8 cellular contexts compared by ENCODE assay signal in genomic region chr7:111029574-111030357, GRCh38.
A peak's percentile ranks its signal among the peaks of the same experiment; 100 is the strongest.
DNase-seq lines count a peak whose midpoint lies in the region; ATAC-seq and TF ChIP-seq lines count a peak whose summit lies in the region.

No MANE protein-coding gene starts in this region.

- TF ChIP-seq CTCF in HEK293 (tag by site-specific recombination; IDR thresholded peaks at IDR 0.05): no peak
- TF ChIP-seq CTCF in chondrocyte (IDR thresholded peaks at IDR 0.05): no peak

- H3K36me3 Mint-ChIP-seq in chondrocyte (ENCODE audit: low read depth): no peaks in the 10 kb centered on the region
- H3K36me3 Mint-ChIP-seq in stimulated activated effector memory CD8-positive, alpha-beta T cell treated with anti-CD3 and anti-CD28 coated beads, Interleukin-12 subunit alpha, Interleukin-12 subunit beta, amount 100 ng/mL, for 72 hours: peaks cover 4% of the 10 kb centered on the region

- intact Hi-C loops in aorta (cut with DNase I): no loop called here

- H3K27me3 ChIP-seq in aorta (ENCODE audit: control insufficient read depth in 1 of 2, insufficient read depth in 2 of 2, low read length in 1 of 2): no peaks in the 10 kb centered on the region

- peaks cover 16% of the 10 kb centered on the region for H3K4me1 Mint-ChIP-seq in chondrocyte (ENCODE audit: low read depth)
- H3K4me1 Mint-ChIP-seq in stimulated activated effector memory CD8-positive, alpha-beta T cell treated with anti-CD3 and anti-CD28 coated beads, Interleukin-12 subunit alpha, Interleukin-12 subunit beta, amount 100 ng/mL, for 72 hours: peaks cover 46% of the 10 kb centered on the region

- CTCF ChIA-PET in HEK293 (lab: Yijun Ruan, JAX): interaction anchor here (0.7 kb wide), 1 partner anchor 62 kb away, joined by 3 read pairs; no protein-coding TSS in a partner anchor

- H3K9me3 Mint-ChIP-seq in chondrocyte (ENCODE audit: low read depth): no peaks in the 10 kb centered on the region
- H3K9me3 Mint-ChIP-seq in stimulated activated effector memory CD8-positive, alpha-beta T cell treated with anti-CD3 and anti-CD28 coated beads, Interleukin-12 subunit alpha, Interleukin-12 subunit beta, amount 100 ng/mL, for 72 hours: no peaks in the 10 kb centered on the region

- WGBS in aorta, 2 donors: 8 to 10% methylated on average over 1 of the region's 1 CpG

- no peak overlapping the region for H3K4me3 Mint-ChIP-seq in chondrocyte (ENCODE audit: unreplicated experiment)
- H3K4me3 Mint-ChIP-seq in stimulated activated effector memory CD8-positive, alpha-beta T cell treated with anti-CD3 and anti-CD28 coated beads, Interleukin-12 subunit alpha, Interleukin-12 subunit beta, amount 100 ng/mL, for 72 hours: peak overlapping the region; percentile 32

- H3K27ac Mint-ChIP-seq in chondrocyte (ENCODE audit: unreplicated experiment): peak overlapping the region; percentile 73
- peak overlapping the region; percentile 93 for H3K27ac Mint-ChIP-seq in stimulated activated effector memory CD8-positive, alpha-beta T cell treated with anti-CD3 and anti-CD28 coated beads, Interleukin-12 subunit alpha, Interleukin-12 subunit beta, amount 100 ng/mL, for 72 hours

- DNase-seq in NCI-H345 (lab: John Stamatoyannopoulos, UW): peak; percentile 40
- DNase-seq in chondrocyte (ENCODE audit: low spot score): no peak
- DNase-seq in stimulated activated effector memory CD8-positive, alpha-beta T cell treated with anti-CD3 and anti-CD28 coated beads, Interleukin-12 subunit alpha, Interleukin-12 subunit beta, amount 100 ng/mL, for 72 hours (ENCODE audit: low spot score in 2 of 2): no peak
- DNase-seq in cerebellar nuclear complex (lab: John Stamatoyannopoulos, UW): no peak
- no peak for DNase-seq in effector CD8-positive, alpha-beta T cell (lab: John Stamatoyannopoulos, UW)
- no peak for DNase-seq in aorta

- peak; percentile 77 for ATAC-seq in GM18502 (IDR thresholded peaks at IDR 0.05; ENCODE audit: poor library complexity, unreplicated experiment)
- peak; percentile 82 for ATAC-seq in stimulated activated effector memory CD8-positive, alpha-beta T cell treated with anti-CD3 and anti-CD28 coated beads, Interleukin-12 subunit alpha, Interleukin-12 subunit beta, amount 100 ng/mL, for 72 hours
- no peak for ATAC-seq in aorta (ENCODE audit: low FRiP score)

- H3K36me3 ChIP-seq in HEK293 (ENCODE audit: control insufficient read depth in 2 of 2, insufficient read depth in 1 of 2, low read length in 2 of 2): no peaks in the 10 kb centered on the region
- H3K36me3 ChIP-seq in aorta (ENCODE audit: control insufficient read depth in 1 of 2, insufficient read depth in 2 of 2, low read length in 1 of 2): no peaks in the 10 kb centered on the region

- peaks cover 9% of the 10 kb centered on the region for H3K4me1 ChIP-seq in HEK293 (ENCODE audit: control insufficient read depth, insufficient read depth, low read length)
- H3K4me1 ChIP-seq in aorta (ENCODE audit: control insufficient read depth in 1 of 2, insufficient read depth in 2 of 2, low read length in 2 of 2): peaks cover 0 to 2% of the 10 kb centered on the region in 2 donors

- H3K9me3 ChIP-seq in HEK293 (ENCODE audit: control insufficient read depth, insufficient read depth, low read depth, low read length) (no peaks in the 10 kb centered on the region), aorta (ENCODE audit: control insufficient read depth, low read length) (no peaks in the 10 kb centered on the region)

- H3K4me3 ChIP-seq in HEK293 (ENCODE audit: low read depth, low read length) (no peak overlapping the region), aorta (ENCODE audit: low read length in 2 of 2) (no peak overlapping the region)

- H3K27me3 Mint-ChIP-seq in chondrocyte (ENCODE audit: low read depth): no peaks in the 10 kb centered on the region

- H3K27ac ChIP-seq in HEK293 (ENCODE audit: extremely low read depth, low read depth, low read length): no peak overlapping the region
- no peak overlapping the region for H3K27ac ChIP-seq in aorta (ENCODE audit: low read depth in 1 of 2, low read length in 2 of 2)

- POLR2A ChIA-PET in HEK293 (lab: Yijun Ruan, JAX): no interaction called here

TF ChIP-seq in HEK293, 187 proteins besides CTCF, POLR2A, EP300 and RAD21:
- TF ChIP-seq ZSCAN23 (tag by site-specific recombination; IDR thresholded peaks at IDR 0.05) (no peak), FEZF1 (tag by site-specific recombination; IDR thresholded peaks at IDR 0.05) (peak; percentile 7; the same call in 1 of the 2 replicates), ZNF776 (tag by site-specific recombination; IDR thresholded peaks at IDR 0.05; ENCODE audit: borderline replicate concordance) (no peak), ZNF561 (tag by site-specific recombination; IDR thresholded peaks at IDR 0.05; ENCODE audit: borderline replicate concordance) (no peak), PRDM6 (tag by site-specific recombination; IDR thresholded peaks at IDR 0.05) (peak; percentile 52), ZNF416 (tag by site-specific recombination; IDR thresholded peaks at IDR 0.05) (no peak), HOXC10 (CRISPR knock-in tag; IDR thresholded peaks at IDR 0.05) (no peak), ZNF558 (tag by site-specific recombination; IDR thresholded peaks at IDR 0.05) (no peak), OSR2 (tag by site-specific recombination; IDR thresholded peaks at IDR 0.05) (peak; percentile 24; the same call in 1 of the 2 replicates), MZF1 (tag by site-specific recombination; IDR thresholded peaks at IDR 0.05; ENCODE audit: borderline replicate concordance) (0 out of 2 replicates have a peak, but pooled peaks have one; percentile 12), ZNF664 (tag by site-specific recombination; IDR thresholded peaks at IDR 0.05) (no peak), ZNF544 (tag by site-specific recombination; IDR thresholded peaks at IDR 0.05) (no peak)
